Comparison of ENCODE assay signal across 8 cellular contexts in the genomic region with DNA sequence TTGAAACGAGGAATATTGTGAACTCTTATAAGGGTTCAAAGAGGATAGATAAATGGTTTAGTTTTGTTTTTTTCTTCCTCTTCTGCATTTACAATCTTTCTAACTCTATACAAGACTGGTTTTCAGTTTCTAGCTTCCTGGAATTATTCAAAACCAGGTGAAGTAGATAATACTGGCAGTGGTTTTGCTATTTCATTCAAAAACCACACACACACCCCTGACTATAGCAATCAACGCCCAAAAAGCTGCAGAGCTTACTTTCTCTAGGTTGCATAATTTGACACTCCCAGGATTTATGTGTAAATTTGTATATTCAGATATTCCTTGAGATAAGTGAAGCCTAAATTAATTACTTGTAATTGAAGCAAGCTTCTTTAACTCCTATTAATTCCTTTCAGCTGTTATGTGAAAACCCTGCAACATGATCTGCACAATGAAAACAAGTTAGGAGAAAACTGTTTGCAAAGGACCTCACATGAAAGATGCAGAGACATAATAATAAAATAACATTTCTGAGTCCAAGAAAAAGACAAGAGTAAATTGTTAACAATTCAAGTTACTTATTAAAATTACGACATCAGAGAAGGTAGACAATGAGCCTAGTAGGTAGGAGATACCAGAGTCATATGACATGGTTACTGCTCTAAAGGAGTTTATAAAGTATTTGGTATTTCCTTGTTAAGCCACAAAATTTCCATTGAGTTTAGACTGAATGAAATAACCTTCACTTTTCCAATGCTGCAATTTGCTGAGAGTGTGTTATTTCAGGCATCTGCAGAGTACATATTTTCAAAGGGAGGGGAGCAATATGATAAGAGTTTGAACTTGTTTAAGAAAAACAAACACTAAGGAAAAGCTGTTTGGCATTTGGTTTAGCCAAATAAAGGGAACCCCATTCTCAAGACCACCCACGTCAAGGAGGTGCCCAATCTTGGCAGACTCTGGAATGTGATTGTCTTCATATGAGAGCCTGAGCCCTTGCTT. TPM values are rescaled to one million over a fixed set of nuclear protein-coding genes. Genes with fewer than 3 reads are reported as not detected.
DNase-seq lines count a peak whose midpoint lies in the region; ATAC-seq, FAIRE-seq and TF ChIP-seq lines count a peak whose summit lies in the region.

No MANE protein-coding gene starts in this region.

- intact Hi-C loops in adrenal gland (cut with DNase I) = loop anchor here in 1 of 2 donors (10.0 kb wide), 2 partner anchors 59 to 101 kb away; no protein-coding TSS in a partner anchor
- intact Hi-C loops in kidney (cut with DNase I) = no loop called here
- intact Hi-C loops in mucosa of descending colon (cut with DNase I, micrococcal nuclease) = loop anchor here in 1 of 2 donors (10.0 kb wide), 1 partner anchor 51 kb away; a partner anchor contains a TSS
- intact Hi-C loops in head of caudate nucleus (cut with DNase I) = loop anchor here (2.0 to 10.0 kb wide), 2 partner anchors 69 to 129 kb away; a partner anchor contains a TSS

- TF ChIP-seq EP300 in tibial nerve (IDR thresholded peaks at IDR 0.05) = no peak

- TF ChIP-seq POLR2A in adrenal gland (IDR thresholded peaks at IDR 0.05) = no peak
- no peak for TF ChIP-seq POLR2A in tibial nerve (IDR thresholded peaks at IDR 0.05)

- H3K27ac ChIP-seq in adrenal gland = peak overlapping the region; percentile 98 to 100 (median 99)
- H3K27ac ChIP-seq in kidney (ENCODE audit: low read depth in 2 of 2, low read length in 2 of 2) = peak overlapping the region; percentile 99
- H3K27ac ChIP-seq in tibial nerve = peak overlapping the region; percentile 99 to 100 (median 100)

- H3K36me3 ChIP-seq in adrenal gland (replicated peaks in 1 of 2) (no peaks in the 10 kb centered on the region), kidney (ENCODE audit: control insufficient read depth in 1 of 2, insufficient read depth in 2 of 2, low read length in 2 of 2) (no peaks in the 10 kb centered on the region), tibial nerve (no peaks in the 10 kb centered on the region), mucosa of descending colon (ENCODE audit: low read depth) (no peaks in the 10 kb centered on the region)

- TF ChIP-seq CTCF in adrenal gland (IDR thresholded peaks at IDR 0.05) = no peak
- no peak for TF ChIP-seq CTCF in kidney (IDR thresholded peaks at IDR 0.05; ENCODE audit: borderline replicate concordance, extremely low read depth, insufficient read depth)
- TF ChIP-seq CTCF in tibial nerve (IDR thresholded peaks at IDR 0.05) = no peak
- no peak for TF ChIP-seq CTCF in mucosa of descending colon (IDR thresholded peaks at IDR 0.05)

- H3K4me1 ChIP-seq in adrenal gland (replicated peaks in 1 of 2) = peaks cover 12 to 23% of the 10 kb centered on the region in 2 donors
- H3K4me1 ChIP-seq in kidney (ENCODE audit: control insufficient read depth in 1 of 2, insufficient read depth in 1 of 2, low read depth in 1 of 2, low read length in 2 of 2) = peaks cover 5 to 8% of the 10 kb centered on the region in 2 donors
- peaks cover 10 to 23% (median 19%) of the 10 kb centered on the region in 4 donors for H3K4me1 ChIP-seq in tibial nerve
- peaks cover 21% of the 10 kb centered on the region for H3K4me1 ChIP-seq in mucosa of descending colon (ENCODE audit: low read depth)

- ATAC-seq in GM18511 (IDR thresholded peaks at IDR 0.05; ENCODE audit: unreplicated experiment) = peak; percentile 21
- ATAC-seq in mucosa of descending colon = no peak
- ATAC-seq in HG03439 (IDR thresholded peaks at IDR 0.05; ENCODE audit: unreplicated experiment) = no peak

- FAIRE-seq in kidney (lab: Jason Lieb, UNC) = peak; percentile 50

- 16 to 31% (median 18%) methylated on average over 4 of the region's 4 CpGs for WGBS in adrenal gland, 4 donors
- WGBS in tibial nerve, 2 donors = 10 to 11% methylated on average over 4 of the region's 4 CpGs

- H3K9ac ChIP-seq in kidney (ENCODE audit: low read length in 2 of 2) = peak overlapping the region; percentile 27 to 94

- H3K9me3 ChIP-seq in adrenal gland (replicated peaks in 1 of 3) = no peaks in the 10 kb centered on the region
- no peaks in the 10 kb centered on the region for H3K9me3 ChIP-seq in kidney (ENCODE audit: control insufficient read depth in 1 of 2, low read length in 2 of 2)
- no peaks in the 10 kb centered on the region for H3K9me3 ChIP-seq in tibial nerve
- no peaks in the 10 kb centered on the region for H3K9me3 ChIP-seq in mucosa of descending colon

- DNase-seq in LoVo (ENCODE audit: low spot score) = peak; percentile 41
- DNase-seq in adrenal gland = no peak
- no peak for DNase-seq in kidney
- DNase-seq in tibial nerve (ENCODE audit: low spot score in 2 of 2) = no peak
- DNase-seq in mucosa of descending colon = no peak
- no peak for DNase-seq in head of caudate nucleus

- H3K4me3 ChIP-seq in adrenal gland (peak overlapping the region in 1 of 4 donors; percentile 96), kidney (ENCODE audit: low read length in 2 of 2) (peak overlapping the region; percentile 75 to 77), tibial nerve (peak overlapping the region in 3 of 4 donors; percentile 56 to 97 (median 87)), mucosa of descending colon (no peak overlapping the region)

- no peaks in the 10 kb centered on the region for H3K27me3 ChIP-seq in adrenal gland
- no peaks in the 10 kb centered on the region for H3K27me3 ChIP-seq in tibial nerve

RNA-seq across cellular contexts. Expression of a gene that starts 1.6 kb away (rescaled TPM):
- total RNA-seq in adrenal gland = 100 to 1,000 TPM in 2 of 8 donors, 10 to 100 TPM in 6; 54.4 to 119 (median 82.4) TPM
- 10 to 100 TPM; 41.1 to 87.6 (median 52.7) TPM for polyA plus RNA-seq in adrenal gland
- total RNA-seq in kidney = 149 TPM
- 105 TPM for polyA plus RNA-seq in kidney (ENCODE audit: insufficient read depth, low read depth, low replicate concordance)
- 100 to 1,000 TPM; 112 to 164 (median 145) TPM for total RNA-seq in tibial nerve
- total RNA-seq in mucosa of descending colon = 100 to 1,000 TPM in 1 of 3 donors, 10 to 100 TPM in 2; 84.3 to 105 (median 99.1) TPM

RNA-seq across cellular contexts. Expression of a gene that starts 53.5 kb away (rescaled TPM):
- total RNA-seq in adrenal gland (100 to 1,000 TPM in 4 of 8 donors, 10 to 100 TPM in 4; 22.6 to 131 (median 70.2) TPM), kidney (173 TPM), tibial nerve (100 to 1,000 TPM in 1 of 4 donors, 10 to 100 TPM in 3; 77.3 to 102 (median 94.4) TPM), mucosa of descending colon (100 to 1,000 TPM; 133 to 169 (median 151) TPM)
- polyA plus RNA-seq in adrenal gland (100 to 1,000 TPM; 175 to 223 (median 212) TPM), kidney (ENCODE audit: insufficient read depth, low read depth, low replicate concordance) (156 TPM)
